8 cellular contexts compared by ENCODE assay signal in the genomic region with DNA sequence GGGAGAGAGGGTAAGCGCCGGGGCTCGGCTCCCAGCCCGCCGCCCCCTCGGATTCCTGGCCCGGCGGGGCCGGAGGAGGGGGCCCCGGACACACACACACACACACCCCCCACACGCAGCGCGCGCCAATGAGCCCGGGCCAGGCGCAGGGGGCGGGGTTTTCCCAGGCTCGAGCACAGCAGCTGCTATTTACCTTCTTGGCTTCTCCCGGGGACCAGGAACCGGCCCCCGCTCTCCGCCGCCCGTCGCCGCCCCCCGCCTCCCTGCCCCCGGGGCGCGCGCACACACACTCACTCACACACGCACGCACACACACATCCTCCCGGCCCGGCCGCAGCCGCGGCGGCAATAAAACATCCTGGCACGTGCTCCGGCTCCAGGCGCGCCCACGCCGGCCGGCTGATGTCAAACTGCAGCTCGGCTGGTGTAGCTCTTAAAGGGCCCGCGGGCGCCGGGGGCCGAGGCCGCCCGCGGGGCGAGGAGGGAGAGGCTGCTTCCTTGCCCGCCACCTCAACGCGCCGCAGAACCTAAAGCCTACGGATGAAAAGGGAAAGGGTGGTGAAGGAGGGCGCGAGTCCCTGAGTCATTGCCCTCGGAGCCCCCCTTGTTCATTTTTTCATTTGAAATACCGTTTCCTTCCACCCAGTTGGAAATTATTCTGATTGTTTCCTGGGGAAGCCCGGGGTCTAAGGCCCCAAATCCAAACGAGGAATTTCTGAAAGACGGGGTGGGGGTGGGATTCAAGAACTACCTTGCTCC. TPM values are rescaled to one million over a fixed set of nuclear protein-coding genes. Genes with fewer than 3 reads are reported as not detected.
DNase-seq lines count a peak whose midpoint lies in the region; ATAC-seq and TF ChIP-seq lines count a peak whose summit lies in the region.

No MANE protein-coding gene starts in this region.

- H3K9me3 Mint-ChIP-seq in CD8-positive, alpha-beta T cell: no peaks in the 10 kb centered on the region

- peak; percentile 56 to 86 (median 74) for DNase-seq in CD8-positive, alpha-beta T cell
- DNase-seq in HUDEP-2 (lab: John Stamatoyannopoulos, UW; ENCODE audit: unreplicated experiment in 76 of 76): peak in 74 of 76 experiments; percentile 16 to 92 (median 76)
- peak; percentile 98 for DNase-seq in NOMO-1 treated with dmso at 0.1 percent for 144 hours (lab: John Stamatoyannopoulos, UW; ENCODE audit: unreplicated experiment)
- peak; percentile 71 for DNase-seq in activated T-cell treated with anti-CD3 and anti-CD28 coated beads for 24 hours (ENCODE audit: low read depth)
- peak; percentile 80 for DNase-seq in epidermal melanocyte (ENCODE audit: insufficient read length, low spot score)
- peak; percentile 92 to 96 (median 96) for DNase-seq in mucosa of descending colon
- peak; percentile 72 for DNase-seq in stimulated activated CD8-positive, alpha-beta memory T cell treated with anti-CD3 and anti-CD28 coated beads, Interleukin-4, amount 100 ng/mL, for 24 hours (ENCODE audit: low read depth)

- peaks cover 65% of the 10 kb centered on the region for H3K27me3 Mint-ChIP-seq in CD8-positive, alpha-beta T cell (ENCODE audit: low read depth)

- no peak overlapping the region for H3K27ac ChIP-seq in CD8-positive, alpha-beta T cell (ENCODE audit: low read depth, low read length)

- CTCF ChIA-PET in CD8-positive, alpha-beta T cell (lab: Charles Lee): interaction anchor here (0.6 kb wide), 1 partner anchor 471 kb away, joined by 3 read pairs; no protein-coding TSS in a partner anchor

- H3K4me1 ChIP-seq in CD8-positive, alpha-beta T cell (ENCODE audit: insufficient read depth, low read length): peaks cover 41% of the 10 kb centered on the region
- H3K4me1 ChIP-seq in mucosa of descending colon (ENCODE audit: low read depth): peaks cover 42% of the 10 kb centered on the region

- peaks cover 40% of the 10 kb centered on the region for H3K27me3 ChIP-seq in CD8-positive, alpha-beta T cell (ENCODE audit: insufficient read depth, low read length)

- TF ChIP-seq CTCF in CD8-positive, alpha-beta T cell (IDR thresholded peaks at IDR 0.05): no peak
- TF ChIP-seq CTCF in mucosa of descending colon (IDR thresholded peaks at IDR 0.05): no peak

- POLR2A ChIA-PET in CD8-positive, alpha-beta T cell (lab: Charles Lee): interaction anchor here (1.4 kb wide), 1 partner anchor 182 kb away, joined by 4 read pairs; no protein-coding TSS in a partner anchor

- peak overlapping the region; percentile 91 for H3K27ac Mint-ChIP-seq in CD8-positive, alpha-beta T cell

- H3K36me3 ChIP-seq in CD8-positive, alpha-beta T cell (ENCODE audit: insufficient read depth, low read length): no peaks in the 10 kb centered on the region
- no peaks in the 10 kb centered on the region for H3K36me3 ChIP-seq in mucosa of descending colon (ENCODE audit: low read depth)

- peak; percentile 67 for ATAC-seq in CD8-positive, alpha-beta T cell
- ATAC-seq in GM19468 (IDR thresholded peaks at IDR 0.05; ENCODE audit: extremely low read depth, unreplicated experiment) (peak; percentile 20), mucosa of descending colon (peak; percentile 71)

- peaks cover 2% of the 10 kb centered on the region for H3K36me3 Mint-ChIP-seq in CD8-positive, alpha-beta T cell

- H3K9me3 ChIP-seq in CD8-positive, alpha-beta T cell (ENCODE audit: low read length): no peaks in the 10 kb centered on the region
- H3K9me3 ChIP-seq in mucosa of descending colon: no peaks in the 10 kb centered on the region

- H3K4me1 Mint-ChIP-seq in CD8-positive, alpha-beta T cell (ENCODE audit: low read depth): peaks cover 48% of the 10 kb centered on the region

- intact Hi-C loops in CD8-positive, alpha-beta T cell (cut with DNase I, micrococcal nuclease): loop anchor here (2.0 to 10.0 kb wide), 6 partner anchors 180 to 543 kb away; partner anchors contain the start of genes ATP13A3 (in 2 of the 2), GP5 (in 1 of the 2) and OPA1 (in 1 of the 2)
- intact Hi-C loops in mucosa of descending colon (cut with DNase I, micrococcal nuclease): loop anchor here (5.0 to 10.0 kb wide), 4 partner anchors 60 to 353 kb away; no protein-coding TSS in a partner anchor

- H3K4me3 Mint-ChIP-seq in CD8-positive, alpha-beta T cell: peak overlapping the region; percentile 86

- H3K4me3 ChIP-seq in CD8-positive, alpha-beta T cell (ENCODE audit: low read depth, low read length): peak overlapping the region; percentile 52
- H3K4me3 ChIP-seq in mucosa of descending colon: peak overlapping the region; percentile 38

RNA-seq across cellular contexts. Expression of gene HES1, which starts 1.0 kb away (rescaled TPM):
- total RNA-seq in CD8-positive, alpha-beta T cell: 1 to 10 TPM in 1 of 2 experiments, under 1 TPM in 1; 0.92 to 1.1 TPM
- 100 to 1,000 TPM in 1 of 3 donors, 10 to 100 TPM in 2; 60.9 to 116 (median 99.0) TPM for total RNA-seq in mucosa of descending colon

Comparison
In these comparisons a context has a peak if more than half of its experiments do, and no peak if none do; other contexts are left out.
1. ATAC-seq: peak in every context shown above with its lines; median percentile 71 in mucosa of descending colon; 67 in CD8-positive, alpha-beta T cell; 20 in GM19468.
2. RNA of gene HES1, which starts 1.0 kb away (total RNA-seq): 60.9 to 116 TPM in mucosa of descending colon; 0.92 to 1.1 TPM in CD8-positive, alpha-beta T cell; every median in the first group is over 10 times any median in the second.
3. Peak in every context shown above with its lines, with median percentiles within 50 percentile points of each other: DNase-seq.